In the genomic region with DNA sequence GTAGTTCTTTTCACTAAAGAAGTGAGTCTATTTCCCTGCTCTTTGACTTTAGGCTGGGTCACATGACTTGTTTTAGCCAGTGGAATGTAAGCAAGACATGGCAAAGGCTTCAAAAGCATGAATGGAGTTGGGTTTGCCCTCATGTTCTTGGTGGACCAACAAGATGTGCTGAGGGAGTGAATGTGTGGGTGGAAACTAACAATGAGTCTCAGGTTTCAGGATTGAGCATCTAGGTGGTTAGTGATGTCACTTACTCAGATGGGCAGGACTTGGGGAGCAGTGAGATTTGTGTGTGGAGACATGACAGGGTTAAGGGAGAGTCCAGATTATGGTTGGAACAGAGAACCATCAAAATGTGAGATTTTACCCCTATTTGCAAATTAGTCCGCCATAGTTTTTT, we compare ENCODE assay signal across 24 cellular contexts.
A peak's percentile ranks its signal among the peaks of the same experiment; 100 is the strongest.
DNase-seq lines count a peak whose midpoint lies in the region; ATAC-seq and TF ChIP-seq lines count a peak whose summit lies in the region.
"Had no signal": no experiment of that assay in that cellular context is flagged by ENCODE, and none has a peak within 500 bp of the region (broad histone marks: within the 10 kb centered on the region; RNA-seq: fewer than 3 reads in every experiment).

No MANE protein-coding gene starts in this region.

- H3K9ac ChIP-seq in smooth muscle cell (ENCODE audit: low read depth), result no peak overlapping the region

- intact Hi-C loops in activated CD8-positive, alpha-beta T cell treated with anti-CD3 and anti-CD28 coated beads for 36 hours (cut with micrococcal nuclease), result no loop called here
- intact Hi-C loops in Caco-2 (cut with micrococcal nuclease; ENCODE audit: unreplicated experiment), result loop anchor here (10.0 kb wide), 1 partner anchor 440 kb away; no protein-coding TSS in a partner anchor
- intact Hi-C loops in psoas muscle (cut with DNase I), result no loop called here

- peak; percentile 62 for ATAC-seq in activated CD8-positive, alpha-beta T cell treated with anti-CD3 and anti-CD28 coated beads for 36 hours
- ATAC-seq in activated CD8-positive, alpha-beta T cell treated with anti-CD3 and anti-CD28 coated beads, Interleukin-2, amount 10 ng/mL, durations not matched to agents 7 days and 5 days, result no peak
- ATAC-seq in GM19351 (IDR thresholded peaks at IDR 0.05; ENCODE audit: unreplicated experiment) (peak; percentile 77), HG03442 (IDR thresholded peaks at IDR 0.05; ENCODE audit: unreplicated experiment) (peak; percentile 54), psoas muscle (no peak)
- ATAC-seq: left ventricle myocardium superior had no signal

- H3F3A ChIP-seq in smooth muscle cell (ENCODE audit: low read depth), result no peaks in the 10 kb centered on the region

- DNase-seq in activated CD8-positive, alpha-beta T cell treated with anti-CD3 and anti-CD28 coated beads for 36 hours, result peak; percentile 9
- no peak for DNase-seq in activated CD8-positive, alpha-beta T cell treated with anti-CD3 and anti-CD28 coated beads, Interleukin-2, amount 10 ng/mL, durations not matched to agents 7 days and 5 days
- DNase-seq in fibroblast of mammary gland (ENCODE audit: low read depth), result peak; percentile 22
- no peak for DNase-seq in smooth muscle cell (lab: John Stamatoyannopoulos, UW; ENCODE audit: unreplicated experiment)
- no peak for DNase-seq in Caco-2
- no peak for DNase-seq in psoas muscle
- DNase-seq: 8988T; activated CD4-positive, alpha-beta memory T cell treated with anti-CD3 and anti-CD28 coated beads for 36 hours; activated CD4-positive, CD25-positive, alpha-beta regulatory T cell; activated gamma-delta T cell treated with Interleukin-2 at 50 U/mL for 16 hours; CD4-positive, alpha-beta T cell; glutamatergic neuron; left ventricle myocardium superior; MV-4-11; NCI-H146; RPMI8226; stimulated activated CD4-positive, alpha-beta T cell treated with anti-CD3 and anti-CD28 coated beads, Interleukin-15, amount 100 ng/mL, for 24 hours; uterus had no signal

- H3K79me2 ChIP-seq in smooth muscle cell (ENCODE audit: low read depth), result no peaks in the 10 kb centered on the region

- H3K4me3 ChIP-seq in fibroblast of mammary gland (ENCODE audit: control insufficient read depth, low read depth, low read length) (no peak overlapping the region), smooth muscle cell (no peak overlapping the region), Caco-2 (ENCODE audit: low read depth, low read length) (no peak overlapping the region), psoas muscle (no peak overlapping the region)
- H3K4me3 ChIP-seq: uterus had no signal

- H3K9me3 Mint-ChIP-seq in activated CD8-positive, alpha-beta T cell treated with anti-CD3 and anti-CD28 coated beads for 36 hours, result peaks cover 14% of the 10 kb centered on the region
- H3K9me3 Mint-ChIP-seq in activated CD8-positive, alpha-beta T cell treated with anti-CD3 and anti-CD28 coated beads, Interleukin-2, amount 10 ng/mL, durations not matched to agents 7 days and 5 days (ENCODE audit: insufficient read depth), result peaks cover 3% of the 10 kb centered on the region
- no peaks in the 10 kb centered on the region for H3K9me3 Mint-ChIP-seq in Caco-2 (ENCODE audit: unreplicated experiment)
- H3K9me3 Mint-ChIP-seq: stimulated activated naive CD8-positive, alpha-beta T cell treated with anti-CD3 and anti-CD28 coated beads, Interleukin-15, Interleukin-2, amounts not matched to agents 100 ng/mL and 50 ng/mL, for 24 hours had no signal

- H3K4me1 ChIP-seq in smooth muscle cell (ENCODE audit: low read depth) (no peaks in the 10 kb centered on the region), Caco-2 (peaks cover 22% of the 10 kb centered on the region), psoas muscle (no peaks in the 10 kb centered on the region)
- H3K4me1 ChIP-seq: uterus had no signal

- no peak overlapping the region for H3K27ac Mint-ChIP-seq in activated CD8-positive, alpha-beta T cell treated with anti-CD3 and anti-CD28 coated beads for 36 hours
- H3K27ac Mint-ChIP-seq in activated CD8-positive, alpha-beta T cell treated with anti-CD3 and anti-CD28 coated beads, Interleukin-2, amount 10 ng/mL, durations not matched to agents 7 days and 5 days, result no peak overlapping the region
- no peak overlapping the region for H3K27ac Mint-ChIP-seq in Caco-2 (ENCODE audit: unreplicated experiment)
- H3K27ac Mint-ChIP-seq: activated CD4-positive, alpha-beta memory T cell treated with anti-CD3 and anti-CD28 coated beads for 36 hours; brain; CD4-positive, alpha-beta T cell; stimulated activated naive CD8-positive, alpha-beta T cell treated with anti-CD3 and anti-CD28 coated beads, Interleukin-15, Interleukin-2, amounts not matched to agents 100 ng/mL and 50 ng/mL, for 24 hours had no signal

- H3K27ac ChIP-seq in smooth muscle cell (ENCODE audit: low read depth) (no peak overlapping the region), psoas muscle (no peak overlapping the region)
- H3K27ac ChIP-seq: HL-60, neutrophil, uterus had no signal

- H3K36me3 ChIP-seq in smooth muscle cell (ENCODE audit: low read depth) (no peaks in the 10 kb centered on the region), Caco-2 (ENCODE audit: control insufficient read depth, insufficient read depth, low read length) (no peaks in the 10 kb centered on the region), psoas muscle (ENCODE audit: insufficient read depth in 1 of 2, low read depth in 1 of 2) (no peaks in the 10 kb centered on the region)
- H3K36me3 ChIP-seq: neutrophil, uterus had no signal

- peaks cover 6% of the 10 kb centered on the region for H3K4me1 Mint-ChIP-seq in activated CD8-positive, alpha-beta T cell treated with anti-CD3 and anti-CD28 coated beads for 36 hours (ENCODE audit: low read depth)
- no peaks in the 10 kb centered on the region for H3K4me1 Mint-ChIP-seq in activated CD8-positive, alpha-beta T cell treated with anti-CD3 and anti-CD28 coated beads, Interleukin-2, amount 10 ng/mL, durations not matched to agents 7 days and 5 days (ENCODE audit: low read depth)
- peaks cover 13% of the 10 kb centered on the region for H3K4me1 Mint-ChIP-seq in Caco-2 (ENCODE audit: low read depth, unreplicated experiment)
- H3K4me1 Mint-ChIP-seq: brain had no signal

- 100% methylated on average over 1 of the region's 1 CpG for WGBS in smooth muscle cell (ENCODE audit: low lambda C conversion rate)
- WGBS in psoas muscle, 3 donors, result 43 to 100% (median 83%) methylated on average over 1 of the region's 1 CpG

- TF ChIP-seq CTCF in activated CD8-positive, alpha-beta T cell treated with anti-CD3 and anti-CD28 coated beads for 36 hours (IDR thresholded peaks at IDR 0.05), result no peak
- TF ChIP-seq CTCF in fibroblast of mammary gland (conservative IDR thresholded peaks at IDR 0.05; ENCODE audit: control insufficient read depth, insufficient read depth, low read depth, low read length), result no peak
- TF ChIP-seq CTCF in smooth muscle cell (IDR thresholded peaks at IDR 0.05; ENCODE audit: borderline replicate concordance, insufficient read depth, poor library complexity, severe bottlenecking), result no peak
- no peak for TF ChIP-seq CTCF in Caco-2 (IDR thresholded peaks at IDR 0.05; ENCODE audit: insufficient read depth in 1 of 2, low read depth in 1 of 2, low read length in 1 of 2, severe bottlenecking in 1 of 2, unreplicated experiment in 1 of 2)
- no peak for TF ChIP-seq CTCF in psoas muscle (IDR thresholded peaks at IDR 0.05)

- H3K27me3 Mint-ChIP-seq in activated CD8-positive, alpha-beta T cell treated with anti-CD3 and anti-CD28 coated beads for 36 hours, result peaks cover 3% of the 10 kb centered on the region
- peaks cover 9% of the 10 kb centered on the region for H3K27me3 Mint-ChIP-seq in activated CD8-positive, alpha-beta T cell treated with anti-CD3 and anti-CD28 coated beads, Interleukin-2, amount 10 ng/mL, durations not matched to agents 7 days and 5 days (ENCODE audit: low read depth)
- H3K27me3 Mint-ChIP-seq in Caco-2 (ENCODE audit: insufficient read depth, unreplicated experiment), result no peaks in the 10 kb centered on the region

- H3K27me3 ChIP-seq in smooth muscle cell (ENCODE audit: low read depth) (no peaks in the 10 kb centered on the region), Caco-2 (replicated peaks; ENCODE audit: control insufficient read depth, insufficient read depth, low read length) (no peaks in the 10 kb centered on the region), psoas muscle (ENCODE audit: insufficient read depth in 3 of 3, low read length in 2 of 3) (no peaks in the 10 kb centered on the region)
- H3K27me3 ChIP-seq: neutrophil, uterus had no signal

- H3K9me3 ChIP-seq in smooth muscle cell (replicated peaks; ENCODE audit: low read depth), result no peaks in the 10 kb centered on the region
- no peaks in the 10 kb centered on the region; the same call in 1 of the 2 replicates for H3K9me3 ChIP-seq in Caco-2
- peaks cover 11% of the 10 kb centered on the region for H3K9me3 ChIP-seq in psoas muscle
- H3K9me3 ChIP-seq: neutrophil, uterus had no signal

- POLR2A ChIA-PET in activated CD8-positive, alpha-beta T cell treated with anti-CD3 and anti-CD28 coated beads for 36 hours (lab: Charles Lee), result no interaction called here
- POLR2A ChIA-PET in activated CD8-positive, alpha-beta T cell treated with anti-CD3 and anti-CD28 coated beads, Interleukin-2, amount 10 ng/mL, durations not matched to agents 7 days and 5 days (lab: Charles Lee), result no interaction called here
- POLR2A ChIA-PET in Caco-2 (lab: Charles Lee), result no interaction called here

- no peaks in the 10 kb centered on the region for H4K20me1 ChIP-seq in smooth muscle cell (ENCODE audit: low read depth)

- CTCF ChIA-PET in activated CD8-positive, alpha-beta T cell treated with anti-CD3 and anti-CD28 coated beads for 36 hours (lab: Charles Lee), result no interaction called here
- CTCF ChIA-PET in activated CD8-positive, alpha-beta T cell treated with anti-CD3 and anti-CD28 coated beads, Interleukin-2, amount 10 ng/mL, durations not matched to agents 7 days and 5 days (lab: Charles Lee), result no interaction called here
- CTCF ChIA-PET in Caco-2 (lab: Charles Lee), result no interaction called here

- no peak overlapping the region for H3K4me3 Mint-ChIP-seq in activated CD8-positive, alpha-beta T cell treated with anti-CD3 and anti-CD28 coated beads for 36 hours
- H3K4me3 Mint-ChIP-seq in activated CD8-positive, alpha-beta T cell treated with anti-CD3 and anti-CD28 coated beads, Interleukin-2, amount 10 ng/mL, durations not matched to agents 7 days and 5 days, result no peak overlapping the region
- H3K4me3 Mint-ChIP-seq in Caco-2 (ENCODE audit: unreplicated experiment), result no peak overlapping the region
- H3K4me3 Mint-ChIP-seq: activated CD4-positive, alpha-beta memory T cell treated with anti-CD3 and anti-CD28 coated beads for 36 hours; brain; CD4-positive, alpha-beta T cell; stimulated activated naive CD8-positive, alpha-beta T cell treated with anti-CD3 and anti-CD28 coated beads, Interleukin-15, Interleukin-2, amounts not matched to agents 100 ng/mL and 50 ng/mL, for 24 hours had no signal

- H2AFZ ChIP-seq in smooth muscle cell (ENCODE audit: low read depth), result no peak overlapping the region

- no peaks in the 10 kb centered on the region for H3K36me3 Mint-ChIP-seq in activated CD8-positive, alpha-beta T cell treated with anti-CD3 and anti-CD28 coated beads for 36 hours (ENCODE audit: low read depth)
- H3K36me3 Mint-ChIP-seq in activated CD8-positive, alpha-beta T cell treated with anti-CD3 and anti-CD28 coated beads, Interleukin-2, amount 10 ng/mL, durations not matched to agents 7 days and 5 days (ENCODE audit: low read depth), result no peaks in the 10 kb centered on the region
- no peaks in the 10 kb centered on the region for H3K36me3 Mint-ChIP-seq in Caco-2 (ENCODE audit: insufficient read depth, unreplicated experiment)
- H3K36me3 Mint-ChIP-seq: activated CD4-positive, alpha-beta memory T cell treated with anti-CD3 and anti-CD28 coated beads for 36 hours; brain had no signal

- H3K4me2 ChIP-seq in smooth muscle cell, result no peak overlapping the region

- no TSS peak for BruUV-seq in Caco-2 (replicated peaks; lab: Mats Ljungman, UMichigan)

Comparison
In these comparisons a context has a peak if more than half of its experiments do, and no peak if none do; other contexts are left out.
1. ATAC-seq: peak in activated CD8-positive, alpha-beta T cell treated with anti-CD3 and anti-CD28 coated beads for 36 hours (single experiment), GM19351 (single experiment) and HG03442 (single experiment); none in activated CD8-positive, alpha-beta T cell treated with anti-CD3 and anti-CD28 coated beads, Interleukin-2, amount 10 ng/mL, durations not matched to agents 7 days and 5 days (single experiment) and psoas muscle (0 of 4).
2. DNase-seq: peak in activated CD8-positive, alpha-beta T cell treated with anti-CD3 and anti-CD28 coated beads for 36 hours (single experiment) and fibroblast of mammary gland (single experiment); none in activated CD8-positive, alpha-beta T cell treated with anti-CD3 and anti-CD28 coated beads, Interleukin-2, amount 10 ng/mL, durations not matched to agents 7 days and 5 days (single experiment), smooth muscle cell (single experiment), Caco-2 (0 of 2) and psoas muscle (0 of 2).